ENCODE assay signal across 2 cellular contexts in the genomic region with DNA sequence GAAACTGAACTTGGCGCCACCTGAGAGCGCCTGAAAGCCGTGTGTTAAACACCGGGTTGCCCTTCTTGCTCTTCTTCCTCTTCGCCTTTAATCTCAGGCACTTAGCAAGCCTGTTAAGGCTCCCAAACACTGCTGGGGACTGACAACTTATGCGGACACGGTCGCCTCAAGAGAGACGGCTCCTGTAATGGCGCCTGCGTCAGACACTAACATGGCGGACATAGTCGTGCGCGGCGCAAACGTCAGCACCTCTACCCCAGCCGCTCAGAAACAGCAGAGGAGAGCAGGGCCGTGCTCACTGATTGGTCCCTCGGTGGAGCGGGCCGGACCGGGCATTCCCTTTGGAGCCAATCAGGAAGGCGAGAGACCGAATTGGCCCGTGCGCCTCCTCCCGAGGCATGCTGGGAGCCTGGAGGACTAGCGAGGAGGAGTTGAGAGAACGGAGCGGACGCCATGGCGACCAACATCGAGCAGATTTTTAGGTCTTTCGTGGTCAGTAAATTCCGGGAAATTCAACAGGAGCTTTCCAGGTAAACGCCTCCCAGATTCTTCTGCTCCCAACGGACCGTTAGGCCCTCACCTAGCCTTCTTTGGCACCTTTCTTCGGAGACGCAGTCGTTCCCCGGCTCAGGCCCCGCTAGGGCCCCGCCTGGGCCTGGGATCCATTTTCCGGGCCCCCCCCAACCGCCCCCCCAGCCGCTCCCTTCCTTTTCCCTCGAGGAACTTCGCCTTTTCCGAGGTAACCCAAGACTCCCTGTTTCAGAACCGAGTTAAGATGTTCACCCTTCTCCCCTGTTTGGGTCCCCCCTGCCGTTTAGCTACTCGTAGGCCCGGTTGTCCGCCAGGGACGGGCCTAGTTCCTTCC.
TF ChIP-seq lines count a peak whose summit lies in the region.

A gene with protein sequence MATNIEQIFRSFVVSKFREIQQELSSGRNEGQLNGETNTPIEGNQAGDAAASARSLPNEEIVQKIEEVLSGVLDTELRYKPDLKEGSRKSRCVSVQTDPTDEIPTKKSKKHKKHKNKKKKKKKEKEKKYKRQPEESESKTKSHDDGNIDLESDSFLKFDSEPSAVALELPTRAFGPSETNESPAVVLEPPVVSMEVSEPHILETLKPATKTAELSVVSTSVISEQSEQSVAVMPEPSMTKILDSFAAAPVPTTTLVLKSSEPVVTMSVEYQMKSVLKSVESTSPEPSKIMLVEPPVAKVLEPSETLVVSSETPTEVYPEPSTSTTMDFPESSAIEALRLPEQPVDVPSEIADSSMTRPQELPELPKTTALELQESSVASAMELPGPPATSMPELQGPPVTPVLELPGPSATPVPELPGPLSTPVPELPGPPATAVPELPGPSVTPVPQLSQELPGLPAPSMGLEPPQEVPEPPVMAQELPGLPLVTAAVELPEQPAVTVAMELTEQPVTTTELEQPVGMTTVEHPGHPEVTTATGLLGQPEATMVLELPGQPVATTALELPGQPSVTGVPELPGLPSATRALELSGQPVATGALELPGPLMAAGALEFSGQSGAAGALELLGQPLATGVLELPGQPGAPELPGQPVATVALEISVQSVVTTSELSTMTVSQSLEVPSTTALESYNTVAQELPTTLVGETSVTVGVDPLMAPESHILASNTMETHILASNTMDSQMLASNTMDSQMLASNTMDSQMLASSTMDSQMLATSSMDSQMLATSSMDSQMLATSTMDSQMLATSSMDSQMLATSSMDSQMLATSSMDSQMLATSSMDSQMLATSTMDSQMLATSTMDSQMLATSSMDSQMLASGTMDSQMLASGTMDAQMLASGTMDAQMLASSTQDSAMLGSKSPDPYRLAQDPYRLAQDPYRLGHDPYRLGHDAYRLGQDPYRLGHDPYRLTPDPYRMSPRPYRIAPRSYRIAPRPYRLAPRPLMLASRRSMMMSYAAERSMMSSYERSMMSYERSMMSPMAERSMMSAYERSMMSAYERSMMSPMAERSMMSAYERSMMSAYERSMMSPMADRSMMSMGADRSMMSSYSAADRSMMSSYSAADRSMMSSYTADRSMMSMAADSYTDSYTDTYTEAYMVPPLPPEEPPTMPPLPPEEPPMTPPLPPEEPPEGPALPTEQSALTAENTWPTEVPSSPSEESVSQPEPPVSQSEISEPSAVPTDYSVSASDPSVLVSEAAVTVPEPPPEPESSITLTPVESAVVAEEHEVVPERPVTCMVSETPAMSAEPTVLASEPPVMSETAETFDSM (N-terminal part only) (plus strand): TSS at position 399 of the 865 bp plus-strand sequence. CDS start 55 bp downstream, at position 454.

TF ChIP-seq in IMR-90, 13 proteins besides CTCF, POLR2A, EP300 and RAD21:
- no peak for TF ChIP-seq BHLHE40 (IDR thresholded peaks at IDR 0.05; ENCODE audit: low read depth, low read length)
- peak; percentile 76 for TF ChIP-seq MAZ (IDR thresholded peaks at IDR 0.05; ENCODE audit: borderline replicate concordance, low read depth, low read length)
- no peak for TF ChIP-seq SMC3 (IDR thresholded peaks at IDR 0.05; ENCODE audit: low read depth, low read length)
- TF ChIP-seq, protein P1, sequence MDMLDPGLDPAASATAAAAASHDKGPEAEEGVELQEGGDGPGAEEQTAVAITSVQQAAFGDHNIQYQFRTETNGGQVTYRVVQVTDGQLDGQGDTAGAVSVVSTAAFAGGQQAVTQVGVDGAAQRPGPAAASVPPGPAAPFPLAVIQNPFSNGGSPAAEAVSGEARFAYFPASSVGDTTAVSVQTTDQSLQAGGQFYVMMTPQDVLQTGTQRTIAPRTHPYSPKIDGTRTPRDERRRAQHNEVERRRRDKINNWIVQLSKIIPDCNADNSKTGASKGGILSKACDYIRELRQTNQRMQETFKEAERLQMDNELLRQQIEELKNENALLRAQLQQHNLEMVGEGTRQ (IDR thresholded peaks at IDR 0.05; ENCODE audit: low read depth, low read length), result peak; percentile 41; the same call in 1 of the 2 replicates
- no peak for TF ChIP-seq FOS (IDR thresholded peaks at IDR 0.05; ENCODE audit: low read depth, low read length)
- no peak for TF ChIP-seq RCOR1 (IDR thresholded peaks at IDR 0.05; ENCODE audit: insufficient replicate concordance, low read length)
- TF ChIP-seq NFE2L2 (IDR thresholded peaks at IDR 0.05; ENCODE audit: low read depth, low read length), result no peak
- TF ChIP-seq, protein P2, sequence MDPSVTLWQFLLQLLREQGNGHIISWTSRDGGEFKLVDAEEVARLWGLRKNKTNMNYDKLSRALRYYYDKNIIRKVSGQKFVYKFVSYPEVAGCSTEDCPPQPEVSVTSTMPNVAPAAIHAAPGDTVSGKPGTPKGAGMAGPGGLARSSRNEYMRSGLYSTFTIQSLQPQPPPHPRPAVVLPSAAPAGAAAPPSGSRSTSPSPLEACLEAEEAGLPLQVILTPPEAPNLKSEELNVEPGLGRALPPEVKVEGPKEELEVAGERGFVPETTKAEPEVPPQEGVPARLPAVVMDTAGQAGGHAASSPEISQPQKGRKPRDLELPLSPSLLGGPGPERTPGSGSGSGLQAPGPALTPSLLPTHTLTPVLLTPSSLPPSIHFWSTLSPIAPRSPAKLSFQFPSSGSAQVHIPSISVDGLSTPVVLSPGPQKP (IDR thresholded peaks at IDR 0.05; ENCODE audit: borderline replicate concordance, low read depth, low read length), result no peak
- peak; percentile 56; the same call in 1 of the 2 replicates for TF ChIP-seq MXI1 (IDR thresholded peaks at IDR 0.05; ENCODE audit: borderline replicate concordance, low read depth, low read length)
- TF ChIP-seq CHD1 (IDR thresholded peaks at IDR 0.05; ENCODE audit: low read depth, low read length), result peak; percentile 59
- peak; percentile 50; the same call in 1 of the 2 replicates for TF ChIP-seq MAFK (IDR thresholded peaks at IDR 0.05; ENCODE audit: low read depth, low read length)
- peak; percentile 94 for TF ChIP-seq RFX5 (IDR thresholded peaks at IDR 0.05; ENCODE audit: low read depth, low read length)
- no peak for TF ChIP-seq CEBPB (IDR thresholded peaks at IDR 0.05; ENCODE audit: low read depth, low read length)

TF ChIP-seq in endothelial cell of umbilical vein, 7 proteins besides CTCF, POLR2A, EP300 and RAD21:
- TF ChIP-seq, protein P3, sequence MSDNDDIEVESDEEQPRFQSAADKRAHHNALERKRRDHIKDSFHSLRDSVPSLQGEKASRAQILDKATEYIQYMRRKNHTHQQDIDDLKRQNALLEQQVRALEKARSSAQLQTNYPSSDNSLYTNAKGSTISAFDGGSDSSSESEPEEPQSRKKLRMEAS (IDR thresholded peaks at IDR 0.05; ENCODE audit: insufficient read depth, insufficient read length), result peak; percentile 65
- TF ChIP-seq EZH2 (IDR thresholded peaks at IDR 0.05; ENCODE audit: borderline replicate concordance, low read depth, low read length, severe bottlenecking), result no peak
- TF ChIP-seq JUN (IDR thresholded peaks at IDR 0.05; ENCODE audit: borderline replicate concordance, insufficient read depth, insufficient read length, low read depth), result no peak
- TF ChIP-seq POLR2AphosphoS5 (IDR thresholded peaks at IDR 0.05; ENCODE audit: insufficient read depth, low read depth, low read length), result peak; percentile 71
TF ChIP-seq in endothelial cell of umbilical vein: peak in this region for 2.
